In the genomic region with DNA sequence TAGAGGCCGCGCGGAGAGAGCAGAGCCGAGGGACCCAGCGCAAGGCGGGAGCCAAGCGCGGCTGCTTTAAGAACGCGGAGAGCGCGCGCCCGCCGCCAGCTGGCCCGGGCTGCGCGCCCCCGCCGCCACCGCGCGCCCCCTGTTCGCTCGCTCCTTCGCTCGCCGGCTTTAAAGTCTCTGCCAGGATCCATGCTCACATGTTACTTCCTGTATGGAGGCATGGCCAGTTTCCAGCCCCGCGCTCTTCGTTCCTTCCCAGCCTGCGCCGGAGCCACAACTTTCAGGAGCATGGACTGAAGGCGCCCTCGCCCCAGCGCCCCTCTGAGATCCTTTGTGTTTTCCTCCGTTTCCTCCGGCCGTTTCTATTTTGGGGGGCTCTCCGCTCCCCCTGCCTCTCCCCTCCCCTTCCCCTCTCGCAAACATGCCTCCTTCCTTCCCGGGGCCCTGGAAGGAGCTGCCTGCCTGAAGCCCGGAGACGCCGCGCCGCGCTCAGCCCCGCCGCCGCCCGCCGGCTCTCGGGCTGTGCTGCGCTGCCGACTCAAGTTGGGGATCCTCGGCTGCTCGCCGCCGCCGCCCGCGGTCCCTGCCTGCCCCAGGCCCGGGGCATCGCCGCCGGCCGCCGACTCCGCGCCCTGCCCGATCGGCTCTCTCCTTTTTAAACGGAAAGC, we compare ENCODE assay signal across 1 cellular context.
A peak's percentile ranks its signal among the peaks of the same experiment; 100 is the strongest.
TF ChIP-seq lines count a peak whose summit lies in the region.

Gene PTPRG, plus strand, starts transcription at position 198 of the 668 bp plus-strand sequence. CDS start 717 bp downstream, outside the sequence.

TF ChIP-seq in HEK293, 187 proteins besides CTCF, POLR2A, EP300 and RAD21 (continued from another document and continues in another):
- TF ChIP-seq MYNN (tag by site-specific recombination; IDR thresholded peaks at IDR 0.05; ENCODE audit: borderline replicate concordance) (no peak), FEZF1 (tag by site-specific recombination; IDR thresholded peaks at IDR 0.05) (no peak), ZNF623 (tag by site-specific recombination; IDR thresholded peaks at IDR 0.05) (no peak), ZNF777 (tag by site-specific recombination; IDR thresholded peaks at IDR 0.05; ENCODE audit: borderline replicate concordance) (no peak), ZNF596 (tag by site-specific recombination; IDR thresholded peaks at IDR 0.05) (peak; percentile 66), ZNF629 (tag by site-specific recombination; IDR thresholded peaks at IDR 0.05) (peak; percentile 58), ZFP41 (tag by site-specific recombination; IDR thresholded peaks at IDR 0.05; ENCODE audit: borderline replicate concordance) (no peak), ZNF362 (tag by site-specific recombination; IDR thresholded peaks at IDR 0.05) (no peak), ZNF335 (tag by site-specific recombination; conservative IDR thresholded peaks at IDR 0.05) (no peak; the same call in 1 of the 2 replicates), ZNF184 (tag by site-specific recombination; IDR thresholded peaks at IDR 0.05) (no peak), ZSCAN18 (tag by site-specific recombination; IDR thresholded peaks at IDR 0.05) (no peak), ZNF248 (tag by site-specific recombination; IDR thresholded peaks at IDR 0.05) (no peak), ZBTB10 (tag by site-specific recombination; IDR thresholded peaks at IDR 0.05) (peak; percentile 83), BCL11B (tag by site-specific recombination; IDR thresholded peaks at IDR 0.05; ENCODE audit: low read depth) (no peak), BCL6B (tag by site-specific recombination; IDR thresholded peaks at IDR 0.05) (no peak), ZNF558 (tag by site-specific recombination; IDR thresholded peaks at IDR 0.05) (no peak), GLIS1 (tag by site-specific recombination; IDR thresholded peaks at IDR 0.05) (no peak), ZNF747 (tag by site-specific recombination; IDR thresholded peaks at IDR 0.05) (no peak), OSR2 (tag by site-specific recombination; IDR thresholded peaks at IDR 0.05) (no peak), ZNF311 (tag by site-specific recombination; IDR thresholded peaks at IDR 0.05; ENCODE audit: borderline replicate concordance) (no peak), ZNF24 (tag by site-specific recombination; IDR thresholded peaks at IDR 0.05) (no peak), ZNF837 (tag by site-specific recombination; IDR thresholded peaks at IDR 0.05) (no peak), ZNF324 (tag by site-specific recombination; IDR thresholded peaks at IDR 0.05) (0 out of 2 replicates have a peak, but pooled peaks have one; percentile 34), ZNF626 (tag by site-specific recombination; IDR thresholded peaks at IDR 0.05) (no peak), MZF1 (tag by site-specific recombination; IDR thresholded peaks at IDR 0.05; ENCODE audit: borderline replicate concordance) (no peak), ZNF302 (tag by site-specific recombination; IDR thresholded peaks at IDR 0.05; ENCODE audit: low read depth) (no peak), ZNF146 (tag by site-specific recombination; IDR thresholded peaks at IDR 0.05) (no peak), BCL11A (tag by site-specific recombination; IDR thresholded peaks at IDR 0.05; ENCODE audit: low read depth) (no peak), ZNF140 (tag by site-specific recombination; IDR thresholded peaks at IDR 0.05) (no peak), SP7 (tag by site-specific recombination; IDR thresholded peaks at IDR 0.05) (peak; percentile 13; the same call in 1 of the 2 replicates), ZNF555 (tag by site-specific recombination; conservative IDR thresholded peaks at IDR 0.05) (no peak), ZNF394 (tag by site-specific recombination; IDR thresholded peaks at IDR 0.05; ENCODE audit: borderline replicate concordance) (no peak), ATF2 (tag by site-specific recombination; IDR thresholded peaks at IDR 0.05; ENCODE audit: low read depth) (no peak), ZNF585B (tag by site-specific recombination; IDR thresholded peaks at IDR 0.05) (no peak), ZNF704 (tag by site-specific recombination; IDR thresholded peaks at IDR 0.05) (no peak), GFI1B (tag by site-specific recombination; IDR thresholded peaks at IDR 0.05) (no peak), KLF9 (tag by site-specific recombination; IDR thresholded peaks at IDR 0.05; ENCODE audit: low read depth) (peak; percentile 37; the same call in 1 of the 2 replicates), ZNF660 (tag by site-specific recombination; IDR thresholded peaks at IDR 0.05) (peak; percentile 75)
- TF ChIP-seq, protein P1, sequence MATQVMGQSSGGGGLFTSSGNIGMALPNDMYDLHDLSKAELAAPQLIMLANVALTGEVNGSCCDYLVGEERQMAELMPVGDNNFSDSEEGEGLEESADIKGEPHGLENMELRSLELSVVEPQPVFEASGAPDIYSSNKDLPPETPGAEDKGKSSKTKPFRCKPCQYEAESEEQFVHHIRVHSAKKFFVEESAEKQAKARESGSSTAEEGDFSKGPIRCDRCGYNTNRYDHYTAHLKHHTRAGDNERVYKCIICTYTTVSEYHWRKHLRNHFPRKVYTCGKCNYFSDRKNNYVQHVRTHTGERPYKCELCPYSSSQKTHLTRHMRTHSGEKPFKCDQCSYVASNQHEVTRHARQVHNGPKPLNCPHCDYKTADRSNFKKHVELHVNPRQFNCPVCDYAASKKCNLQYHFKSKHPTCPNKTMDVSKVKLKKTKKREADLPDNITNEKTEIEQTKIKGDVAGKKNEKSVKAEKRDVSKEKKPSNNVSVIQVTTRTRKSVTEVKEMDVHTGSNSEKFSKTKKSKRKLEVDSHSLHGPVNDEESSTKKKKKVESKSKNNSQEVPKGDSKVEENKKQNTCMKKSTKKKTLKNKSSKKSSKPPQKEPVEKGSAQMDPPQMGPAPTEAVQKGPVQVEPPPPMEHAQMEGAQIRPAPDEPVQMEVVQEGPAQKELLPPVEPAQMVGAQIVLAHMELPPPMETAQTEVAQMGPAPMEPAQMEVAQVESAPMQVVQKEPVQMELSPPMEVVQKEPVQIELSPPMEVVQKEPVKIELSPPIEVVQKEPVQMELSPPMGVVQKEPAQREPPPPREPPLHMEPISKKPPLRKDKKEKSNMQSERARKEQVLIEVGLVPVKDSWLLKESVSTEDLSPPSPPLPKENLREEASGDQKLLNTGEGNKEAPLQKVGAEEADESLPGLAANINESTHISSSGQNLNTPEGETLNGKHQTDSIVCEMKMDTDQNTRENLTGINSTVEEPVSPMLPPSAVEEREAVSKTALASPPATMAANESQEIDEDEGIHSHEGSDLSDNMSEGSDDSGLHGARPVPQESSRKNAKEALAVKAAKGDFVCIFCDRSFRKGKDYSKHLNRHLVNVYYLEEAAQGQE (tag by site-specific recombination; IDR thresholded peaks at IDR 0.05): no peak; the same call in 1 of the 2 replicates
- TF ChIP-seq, protein P2, sequence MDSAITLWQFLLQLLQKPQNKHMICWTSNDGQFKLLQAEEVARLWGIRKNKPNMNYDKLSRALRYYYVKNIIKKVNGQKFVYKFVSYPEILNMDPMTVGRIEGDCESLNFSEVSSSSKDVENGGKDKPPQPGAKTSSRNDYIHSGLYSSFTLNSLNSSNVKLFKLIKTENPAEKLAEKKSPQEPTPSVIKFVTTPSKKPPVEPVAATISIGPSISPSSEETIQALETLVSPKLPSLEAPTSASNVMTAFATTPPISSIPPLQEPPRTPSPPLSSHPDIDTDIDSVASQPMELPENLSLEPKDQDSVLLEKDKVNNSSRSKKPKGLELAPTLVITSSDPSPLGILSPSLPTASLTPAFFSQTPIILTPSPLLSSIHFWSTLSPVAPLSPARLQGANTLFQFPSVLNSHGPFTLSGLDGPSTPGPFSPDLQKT (IDR thresholded peaks at IDR 0.05; ENCODE audit: borderline replicate concordance, low read depth, low read length): no peak
- TF ChIP-seq, protein P3, sequence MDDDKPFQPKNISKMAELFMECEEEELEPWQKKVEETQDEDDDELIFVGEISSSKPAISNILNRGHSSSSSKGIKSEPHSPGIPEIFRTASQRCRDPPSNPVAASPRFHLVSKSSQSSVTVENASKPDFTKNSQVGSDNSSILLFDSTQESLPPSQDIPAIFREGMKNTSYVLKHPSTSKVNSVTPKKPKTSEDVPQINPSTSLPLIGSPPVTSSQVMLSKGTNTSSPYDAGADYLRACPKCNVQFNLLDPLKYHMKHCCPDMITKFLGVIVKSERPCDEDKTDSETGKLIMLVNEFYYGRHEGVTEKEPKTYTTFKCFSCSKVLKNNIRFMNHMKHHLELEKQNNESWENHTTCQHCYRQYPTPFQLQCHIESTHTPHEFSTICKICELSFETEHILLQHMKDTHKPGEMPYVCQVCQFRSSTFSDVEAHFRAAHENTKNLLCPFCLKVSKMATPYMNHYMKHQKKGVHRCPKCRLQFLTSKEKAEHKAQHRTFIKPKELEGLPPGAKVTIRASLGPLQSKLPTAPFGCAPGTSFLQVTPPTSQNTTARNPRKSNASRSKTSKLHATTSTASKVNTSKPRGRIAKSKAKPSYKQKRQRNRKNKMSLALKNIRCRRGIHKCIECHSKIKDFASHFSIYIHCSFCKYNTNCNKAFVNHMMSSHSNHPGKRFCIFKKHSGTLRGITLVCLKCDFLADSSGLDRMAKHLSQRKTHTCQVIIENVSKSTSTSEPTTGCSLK (tag by site-specific recombination; IDR thresholded peaks at IDR 0.05): no peak
- TF ChIP-seq, protein P4, sequence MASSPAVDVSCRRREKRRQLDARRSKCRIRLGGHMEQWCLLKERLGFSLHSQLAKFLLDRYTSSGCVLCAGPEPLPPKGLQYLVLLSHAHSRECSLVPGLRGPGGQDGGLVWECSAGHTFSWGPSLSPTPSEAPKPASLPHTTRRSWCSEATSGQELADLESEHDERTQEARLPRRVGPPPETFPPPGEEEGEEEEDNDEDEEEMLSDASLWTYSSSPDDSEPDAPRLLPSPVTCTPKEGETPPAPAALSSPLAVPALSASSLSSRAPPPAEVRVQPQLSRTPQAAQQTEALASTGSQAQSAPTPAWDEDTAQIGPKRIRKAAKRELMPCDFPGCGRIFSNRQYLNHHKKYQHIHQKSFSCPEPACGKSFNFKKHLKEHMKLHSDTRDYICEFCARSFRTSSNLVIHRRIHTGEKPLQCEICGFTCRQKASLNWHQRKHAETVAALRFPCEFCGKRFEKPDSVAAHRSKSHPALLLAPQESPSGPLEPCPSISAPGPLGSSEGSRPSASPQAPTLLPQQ (tag by site-specific recombination; IDR thresholded peaks at IDR 0.05): no peak
